1 cellular context compared by ENCODE assay signal in the genomic region with DNA sequence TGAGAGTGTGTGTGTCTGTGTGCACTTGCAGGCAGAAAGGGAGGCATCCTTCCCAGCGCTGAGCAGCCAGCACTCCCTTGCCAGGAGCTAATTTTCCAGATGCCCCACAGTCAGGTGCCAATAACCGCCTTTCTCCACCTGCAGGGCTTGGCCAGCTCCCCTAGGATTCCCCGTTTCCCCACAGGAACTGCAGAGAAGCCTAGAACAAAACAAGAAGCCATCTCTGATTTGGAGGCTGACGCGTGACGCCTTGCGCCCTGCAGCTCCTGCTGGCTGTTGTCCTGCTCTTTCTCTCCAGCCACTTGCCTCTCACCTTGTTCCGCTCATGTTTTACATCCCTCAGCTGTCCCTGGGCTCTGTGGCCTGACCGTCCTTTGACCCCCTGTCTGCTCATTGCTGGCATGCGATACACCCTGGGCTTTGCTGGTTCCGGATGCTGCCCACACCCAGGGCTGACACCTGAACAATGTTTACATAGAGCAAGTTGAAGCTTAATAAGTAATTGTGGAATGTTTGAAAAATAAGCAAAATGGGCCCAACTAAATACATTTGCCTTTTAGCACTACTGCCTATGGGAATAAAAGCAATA.
TF ChIP-seq lines count a peak whose summit lies in the region.

No MANE protein-coding gene starts in this region.

TF ChIP-seq in HepG2, 621 proteins besides CTCF, POLR2A, EP300 and RAD21:
- TF ChIP-seq, protein P1, sequence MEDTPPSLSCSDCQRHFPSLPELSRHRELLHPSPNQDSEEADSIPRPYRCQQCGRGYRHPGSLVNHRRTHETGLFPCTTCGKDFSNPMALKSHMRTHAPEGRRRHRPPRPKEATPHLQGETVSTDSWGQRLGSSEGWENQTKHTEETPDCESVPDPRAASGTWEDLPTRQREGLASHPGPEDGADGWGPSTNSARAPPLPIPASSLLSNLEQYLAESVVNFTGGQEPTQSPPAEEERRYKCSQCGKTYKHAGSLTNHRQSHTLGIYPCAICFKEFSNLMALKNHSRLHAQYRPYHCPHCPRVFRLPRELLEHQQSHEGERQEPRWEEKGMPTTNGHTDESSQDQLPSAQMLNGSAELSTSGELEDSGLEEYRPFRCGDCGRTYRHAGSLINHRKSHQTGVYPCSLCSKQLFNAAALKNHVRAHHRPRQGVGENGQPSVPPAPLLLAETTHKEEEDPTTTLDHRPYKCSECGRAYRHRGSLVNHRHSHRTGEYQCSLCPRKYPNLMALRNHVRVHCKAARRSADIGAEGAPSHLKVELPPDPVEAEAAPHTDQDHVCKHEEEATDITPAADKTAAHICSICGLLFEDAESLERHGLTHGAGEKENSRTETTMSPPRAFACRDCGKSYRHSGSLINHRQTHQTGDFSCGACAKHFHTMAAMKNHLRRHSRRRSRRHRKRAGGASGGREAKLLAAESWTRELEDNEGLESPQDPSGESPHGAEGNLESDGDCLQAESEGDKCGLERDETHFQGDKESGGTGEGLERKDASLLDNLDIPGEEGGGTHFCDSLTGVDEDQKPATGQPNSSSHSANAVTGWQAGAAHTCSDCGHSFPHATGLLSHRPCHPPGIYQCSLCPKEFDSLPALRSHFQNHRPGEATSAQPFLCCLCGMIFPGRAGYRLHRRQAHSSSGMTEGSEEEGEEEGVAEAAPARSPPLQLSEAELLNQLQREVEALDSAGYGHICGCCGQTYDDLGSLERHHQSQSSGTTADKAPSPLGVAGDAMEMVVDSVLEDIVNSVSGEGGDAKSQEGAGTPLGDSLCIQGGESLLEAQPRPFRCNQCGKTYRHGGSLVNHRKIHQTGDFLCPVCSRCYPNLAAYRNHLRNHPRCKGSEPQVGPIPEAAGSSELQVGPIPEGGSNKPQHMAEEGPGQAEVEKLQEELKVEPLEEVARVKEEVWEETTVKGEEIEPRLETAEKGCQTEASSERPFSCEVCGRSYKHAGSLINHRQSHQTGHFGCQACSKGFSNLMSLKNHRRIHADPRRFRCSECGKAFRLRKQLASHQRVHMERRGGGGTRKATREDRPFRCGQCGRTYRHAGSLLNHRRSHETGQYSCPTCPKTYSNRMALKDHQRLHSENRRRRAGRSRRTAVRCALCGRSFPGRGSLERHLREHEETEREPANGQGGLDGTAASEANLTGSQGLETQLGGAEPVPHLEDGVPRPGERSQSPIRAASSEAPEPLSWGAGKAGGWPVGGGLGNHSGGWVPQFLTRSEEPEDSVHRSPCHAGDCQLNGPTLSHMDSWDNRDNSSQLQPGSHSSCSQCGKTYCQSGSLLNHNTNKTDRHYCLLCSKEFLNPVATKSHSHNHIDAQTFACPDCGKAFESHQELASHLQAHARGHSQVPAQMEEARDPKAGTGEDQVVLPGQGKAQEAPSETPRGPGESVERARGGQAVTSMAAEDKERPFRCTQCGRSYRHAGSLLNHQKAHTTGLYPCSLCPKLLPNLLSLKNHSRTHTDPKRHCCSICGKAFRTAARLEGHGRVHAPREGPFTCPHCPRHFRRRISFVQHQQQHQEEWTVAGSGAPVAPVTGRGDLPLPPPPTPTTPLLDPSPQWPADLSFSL (CRISPR knock-in tag; IDR thresholded peaks at IDR 0.05), result no peak
- TF ChIP-seq, protein P2, sequence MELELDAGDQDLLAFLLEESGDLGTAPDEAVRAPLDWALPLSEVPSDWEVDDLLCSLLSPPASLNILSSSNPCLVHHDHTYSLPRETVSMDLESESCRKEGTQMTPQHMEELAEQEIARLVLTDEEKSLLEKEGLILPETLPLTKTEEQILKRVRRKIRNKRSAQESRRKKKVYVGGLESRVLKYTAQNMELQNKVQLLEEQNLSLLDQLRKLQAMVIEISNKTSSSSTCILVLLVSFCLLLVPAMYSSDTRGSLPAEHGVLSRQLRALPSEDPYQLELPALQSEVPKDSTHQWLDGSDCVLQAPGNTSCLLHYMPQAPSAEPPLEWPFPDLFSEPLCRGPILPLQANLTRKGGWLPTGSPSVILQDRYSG (CRISPR knock-in tag; IDR thresholded peaks at IDR 0.05), result no peak
- no peak for TF ChIP-seq FOXA1 (IDR thresholded peaks at IDR 0.05)
- TF ChIP-seq FOXA1 (CRISPR knock-in tag; IDR thresholded peaks at IDR 0.05), result no peak
- TF ChIP-seq ZNF703 (CRISPR knock-in tag; IDR thresholded peaks at IDR 0.05; ENCODE audit: borderline replicate concordance), result no peak
- TF ChIP-seq ZUFSP (CRISPR knock-in tag; IDR thresholded peaks at IDR 0.05; ENCODE audit: borderline replicate concordance), result no peak
- no peak for TF ChIP-seq TERF1 (CRISPR knock-in tag; IDR thresholded peaks at IDR 0.05)
- TF ChIP-seq ZNF337 (CRISPR knock-in tag; IDR thresholded peaks at IDR 0.05; ENCODE audit: borderline replicate concordance, low read depth), result no peak
- no peak for TF ChIP-seq ZNF619 (CRISPR knock-in tag; IDR thresholded peaks at IDR 0.05)
- no peak for TF ChIP-seq ZFP36 (IDR thresholded peaks at IDR 0.05; ENCODE audit: borderline replicate concordance, low read depth, low read length, partially characterized antibody)
- TF ChIP-seq ZNF670 (CRISPR knock-in tag; IDR thresholded peaks at IDR 0.05; ENCODE audit: borderline replicate concordance), result no peak
- no peak for TF ChIP-seq ZNF768 (CRISPR knock-in tag; IDR thresholded peaks at IDR 0.05)
- no peak for TF ChIP-seq RARA (CRISPR knock-in tag; IDR thresholded peaks at IDR 0.05)
- TF ChIP-seq HMGA1 (CRISPR knock-in tag; conservative IDR thresholded peaks at IDR 0.05), result no peak
- no peak for TF ChIP-seq NCOA1 (CRISPR knock-in tag; IDR thresholded peaks at IDR 0.05)
- TF ChIP-seq ZBTB40 (IDR thresholded peaks at IDR 0.05), result no peak
- no peak for TF ChIP-seq ZBTB40 (CRISPR knock-in tag; IDR thresholded peaks at IDR 0.05)
- no peak for TF ChIP-seq HOXA3 (CRISPR knock-in tag; IDR thresholded peaks at IDR 0.05)
- no peak for TF ChIP-seq ZNF335 (CRISPR knock-in tag; IDR thresholded peaks at IDR 0.05)
- no peak for TF ChIP-seq RXRB (CRISPR knock-in tag; IDR thresholded peaks at IDR 0.05; ENCODE audit: borderline replicate concordance)
